25 cellular contexts compared by ENCODE assay signal in genomic region chr5:150862070-150862469, GRCh38. TPM values are rescaled to one million over a fixed set of nuclear protein-coding genes. Genes with fewer than 3 reads are reported as not detected.
"Had no signal": no experiment of that assay in that cellular context is flagged by ENCODE, and none has a peak within 500 bp of the region (broad histone marks: within the 10 kb centered on the region; RNA-seq: fewer than 3 reads in every experiment).

No MANE protein-coding gene starts in this region.

- H3K4me1 ChIP-seq: heart left ventricle, psoas muscle, suprapubic skin, thyroid gland, upper lobe of left lung, vagina had no signal

- ATAC-seq: heart left ventricle; left colon; left ventricle myocardium superior; psoas muscle; right lobe of liver; stimulated activated effector memory CD8-positive, alpha-beta T cell treated with anti-CD3 and anti-CD28 coated beads, Interleukin-12 subunit alpha, Interleukin-12 subunit beta, amount 100 ng/mL, for 72 hours; stimulated activated naive CD8-positive, alpha-beta T cell treated with anti-CD3 and anti-CD28 coated beads, Interleukin-15, Interleukin-2, amounts not matched to agents 100 U/mL and 50 U/mL, for 24 hours had no signal

- H3K4me3 ChIP-seq: dorsolateral prefrontal cortex, heart left ventricle, psoas muscle, right lobe of liver, suprapubic skin, thyroid gland, upper lobe of left lung, vagina had no signal

- H3K27me3 ChIP-seq: dorsolateral prefrontal cortex, heart left ventricle, right lobe of liver, suprapubic skin, thyroid gland, upper lobe of left lung, vagina had no signal

- H3K36me3 ChIP-seq: heart left ventricle, right lobe of liver, suprapubic skin, thyroid gland, upper lobe of left lung, vagina had no signal

- DNase-seq: dorsolateral prefrontal cortex; effector CD8-positive, alpha-beta T cell; foreskin melanocyte; heart left ventricle; hippocampal formation; left colon; left ventricle myocardium superior; mesendoderm; naive B cell; nephron progenitor cell; psoas muscle; retina; right lobe of liver; stimulated activated CD4-positive, alpha-beta T cell treated with anti-CD3 and anti-CD28 coated beads, Interleukin-4, amount 100 ng/mL, for 1 hour; stimulated activated CD8-positive, alpha-beta memory T cell treated with anti-CD3 and anti-CD28 coated beads, Interleukin-4, amount 100 ng/mL, for 48 hours; stimulated activated naive CD8-positive, alpha-beta T cell treated with anti-CD3 and anti-CD28 coated beads, Interleukin-15, Interleukin-2, amounts not matched to agents 100 U/mL and 50 U/mL, for 24 hours; thyroid gland; upper lobe of left lung had no signal

- H3K9me3 ChIP-seq: thyroid gland had no signal

- H3K27ac ChIP-seq: dorsolateral prefrontal cortex, heart left ventricle, psoas muscle, right lobe of liver, suprapubic skin, thyroid gland, upper lobe of left lung, vagina had no signal

RNA-seq across cellular contexts. Expression of gene IRGM, which starts 15.7 kb away (rescaled TPM):
- total RNA-seq: glomerular endothelial cell, heart left ventricle, kidney epithelial cell, left colon, left ventricle myocardium superior, lung microvascular endothelial cell, osteoblast, psoas muscle, right lobe of liver, suprapubic skin had no signal
